Comparison of ENCODE assay signal across 9 cellular contexts in genomic region chr1:225445644-225446297, GRCh38. TPM values are rescaled to one million over a fixed set of nuclear protein-coding genes. Genes with fewer than 3 reads are reported as not detected.
A peak's percentile ranks its signal among the peaks of the same experiment; 100 is the strongest.
DNase-seq lines count a peak whose midpoint lies in the region; ATAC-seq and TF ChIP-seq lines count a peak whose summit lies in the region.
"Had no signal": no experiment of that assay in that cellular context is flagged by ENCODE, and none has a peak within 500 bp of the region (broad histone marks: within the 10 kb centered on the region; RNA-seq: fewer than 3 reads in every experiment).

No MANE protein-coding gene starts in this region.

- H3K4me3 Mint-ChIP-seq in stimulated activated effector memory CD8-positive, alpha-beta T cell treated with anti-CD3 and anti-CD28 coated beads, Interleukin-12 subunit alpha, Interleukin-12 subunit beta, amount 100 ng/mL, for 72 hours = peak overlapping the region; percentile 71
- no peak overlapping the region for H3K4me3 Mint-ChIP-seq in endothelial cell (ENCODE audit: unreplicated experiment)

- H3K79me2 ChIP-seq in hepatocyte = no peaks in the 10 kb centered on the region

- no peaks in the 10 kb centered on the region for H3K9me2 ChIP-seq in hepatocyte (replicated peaks; ENCODE audit: insufficient read depth)

- TF ChIP-seq CTCF in VCaP (conservative IDR thresholded peaks at IDR 0.05) (no peak), hepatocyte (IDR thresholded peaks at IDR 0.05; ENCODE audit: poor library complexity) (no peak), endothelial cell (IDR thresholded peaks at IDR 0.05; ENCODE audit: unreplicated experiment) (no peak)

- H3K27ac Mint-ChIP-seq in stimulated activated effector memory CD8-positive, alpha-beta T cell treated with anti-CD3 and anti-CD28 coated beads, Interleukin-12 subunit alpha, Interleukin-12 subunit beta, amount 100 ng/mL, for 72 hours = peak overlapping the region; percentile 95
- no peak overlapping the region for H3K27ac Mint-ChIP-seq in endothelial cell (ENCODE audit: unreplicated experiment)

- H3K27me3 ChIP-seq in hepatocyte = no peaks in the 10 kb centered on the region

- H3K4me2 ChIP-seq in hepatocyte = no peak overlapping the region
- H3K4me2 ChIP-seq: KMS-11 had no signal

- H4K20me1 ChIP-seq in hepatocyte (ENCODE audit: insufficient read depth, poor library complexity, severe bottlenecking) = no peaks in the 10 kb centered on the region

- H3K4me1 Mint-ChIP-seq in stimulated activated effector memory CD8-positive, alpha-beta T cell treated with anti-CD3 and anti-CD28 coated beads, Interleukin-12 subunit alpha, Interleukin-12 subunit beta, amount 100 ng/mL, for 72 hours = peaks cover 63% of the 10 kb centered on the region
- H3K4me1 Mint-ChIP-seq in endothelial cell (ENCODE audit: unreplicated experiment) = peaks cover 27% of the 10 kb centered on the region

- peaks cover 26% of the 10 kb centered on the region for H3K4me1 ChIP-seq in hepatocyte (ENCODE audit: insufficient read depth)

- H3K9me3 ChIP-seq in hepatocyte (ENCODE audit: low read depth) = no peaks in the 10 kb centered on the region

- no peak for ATAC-seq in stimulated activated effector memory CD8-positive, alpha-beta T cell treated with anti-CD3 and anti-CD28 coated beads, Interleukin-12 subunit alpha, Interleukin-12 subunit beta, amount 100 ng/mL, for 72 hours
- no peak for ATAC-seq in GM19035 (IDR thresholded peaks at IDR 0.05; ENCODE audit: unreplicated experiment)

- H3K36me3 Mint-ChIP-seq in stimulated activated effector memory CD8-positive, alpha-beta T cell treated with anti-CD3 and anti-CD28 coated beads, Interleukin-12 subunit alpha, Interleukin-12 subunit beta, amount 100 ng/mL, for 72 hours = peaks cover 6% of the 10 kb centered on the region
- no peaks in the 10 kb centered on the region for H3K36me3 Mint-ChIP-seq in endothelial cell (ENCODE audit: low read depth, unreplicated experiment)

- DNase-seq in HT-29 (ENCODE audit: low spot score) = peak; percentile 68
- no peak for DNase-seq in hepatocyte (ENCODE audit: low spot score)
- no peak for DNase-seq in stimulated activated effector memory CD8-positive, alpha-beta T cell treated with anti-CD3 and anti-CD28 coated beads, Interleukin-12 subunit alpha, Interleukin-12 subunit beta, amount 100 ng/mL, for 72 hours (ENCODE audit: low spot score in 2 of 2)
- DNase-seq in NK-92 treated with Interleukin-12 subunit alpha and Interleukin-12 subunit beta, amount 100 ng/mL, for 24 hours (lab: John Stamatoyannopoulos, UW) = no peak
- DNase-seq in endothelial cell (ENCODE audit: low spot score) = no peak
- DNase-seq in NCI-H345 treated with DMSO at 0.1 percent for 48 hours (lab: John Stamatoyannopoulos, UW; ENCODE audit: unreplicated experiment) = no peak

- H3K27me3 Mint-ChIP-seq in endothelial cell (ENCODE audit: unreplicated experiment) = peaks cover 2% of the 10 kb centered on the region

- H2AFZ ChIP-seq in hepatocyte = no peak overlapping the region

- no peaks in the 10 kb centered on the region for H3K9me3 Mint-ChIP-seq in stimulated activated effector memory CD8-positive, alpha-beta T cell treated with anti-CD3 and anti-CD28 coated beads, Interleukin-12 subunit alpha, Interleukin-12 subunit beta, amount 100 ng/mL, for 72 hours
- no peaks in the 10 kb centered on the region for H3K9me3 Mint-ChIP-seq in endothelial cell (ENCODE audit: unreplicated experiment)

- no peaks in the 10 kb centered on the region for H3K36me3 ChIP-seq in hepatocyte (replicated peaks; ENCODE audit: insufficient read depth, low read depth)

- no peak overlapping the region for H3K4me3 ChIP-seq in hepatocyte

- 54% methylated on average over 7 of the region's 7 CpGs for WGBS in hepatocyte (ENCODE audit: low lambda C conversion rate, missing lambda C conversion rate)

- peak overlapping the region; percentile 71 for H3K27ac ChIP-seq in VCaP
- H3K27ac ChIP-seq in hepatocyte = peak overlapping the region; percentile 41
- H3K27ac ChIP-seq: KMS-11 had no signal

RNA-seq across cellular contexts. Expression of gene LBR, which starts 17.9 kb away (rescaled TPM):
- 42.9 and 43.9 TPM in 2 replicates for total RNA-seq in HT-29 (2014; rRNA removed; shearing (Covaris generic))
- total RNA-seq in hepatocyte (54.2 and 65.9 TPM in 2 replicates), endothelial cell (ENCODE audit: unreplicated experiment) (178 TPM)
- 29.6 and 33.3 TPM in 2 replicates for polyA plus RNA-seq in hepatocyte
